In the genomic region with DNA sequence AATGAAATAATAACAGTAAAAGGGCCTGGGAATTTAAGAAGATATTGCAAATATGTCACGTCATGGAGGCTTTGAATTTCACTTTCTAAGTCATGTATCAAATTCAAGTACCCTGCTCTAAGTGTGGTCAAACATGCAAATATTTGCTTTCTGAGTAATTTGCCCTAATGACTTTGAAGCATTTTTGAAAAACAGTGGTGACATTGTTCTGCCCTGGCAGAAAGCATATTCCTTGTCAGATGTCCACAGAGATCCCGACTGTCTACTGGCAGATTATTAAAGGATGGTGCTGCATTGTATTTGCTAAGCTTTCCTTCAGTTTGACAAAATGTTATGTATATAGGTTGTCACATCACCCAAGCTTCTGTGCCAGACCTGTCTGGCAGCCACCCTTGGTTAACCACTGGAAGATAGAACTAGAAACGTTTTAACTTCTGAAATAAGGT, we compare ENCODE assay signal across 8 cellular contexts.
DNase-seq lines count a peak whose midpoint lies in the region; ATAC-seq and TF ChIP-seq lines count a peak whose summit lies in the region.

No MANE protein-coding gene starts in this region.

- no peak overlapping the region for H3K4me3 ChIP-seq in left ventricle myocardium inferior
- no peak overlapping the region for H3K4me3 ChIP-seq in vagina

- no peaks in the 10 kb centered on the region for H3K9me3 ChIP-seq in left ventricle myocardium inferior (replicated peaks)
- no peaks in the 10 kb centered on the region for H3K9me3 ChIP-seq in vagina

- H3K4me1 ChIP-seq in left ventricle myocardium inferior (peaks cover 31% of the 10 kb centered on the region), vagina (peaks cover 4% of the 10 kb centered on the region)

- DNase-seq in GM04503 (ENCODE audit: low read depth), result peak; percentile 47
- DNase-seq in SHP77 (lab: John Stamatoyannopoulos, UW), result peak; percentile 46 to 74
- DNase-seq in midbrain (lab: John Stamatoyannopoulos, UW), result peak; percentile 59
- no peak for DNase-seq in cerebellar cortex (ENCODE audit: low spot score)
- no peak for DNase-seq in left ventricle myocardium inferior
- DNase-seq in activated effector memory CD4-positive, alpha-beta T cell treated with Interleukin-2 at 50 U/mL for 16 hours, result no peak
- no peak for DNase-seq in vagina (ENCODE audit: extremely low spot score in 2 of 2)

- H3K27ac ChIP-seq in left ventricle myocardium inferior (replicated peaks), result no peak overlapping the region
- H3K27ac ChIP-seq in vagina, result no peak overlapping the region

- no peaks in the 10 kb centered on the region for H3K36me3 ChIP-seq in left ventricle myocardium inferior
- no peaks in the 10 kb centered on the region for H3K36me3 ChIP-seq in vagina

- peak; percentile 61 for ATAC-seq in HG03342 (IDR thresholded peaks at IDR 0.05; ENCODE audit: unreplicated experiment)

- TF ChIP-seq CTCF in left ventricle myocardium inferior (IDR thresholded peaks at IDR 0.05; ENCODE audit: borderline replicate concordance) (no peak), vagina (IDR thresholded peaks at IDR 0.05) (no peak)

- H3K27me3 ChIP-seq in left ventricle myocardium inferior (ENCODE audit: low read depth) (no peaks in the 10 kb centered on the region), vagina (no peaks in the 10 kb centered on the region)

- no peak for TF ChIP-seq POLR2A in vagina (IDR thresholded peaks at IDR 0.05)

- intact Hi-C loops in left ventricle myocardium inferior (cut with micrococcal nuclease), result no loop called here
- intact Hi-C loops in vagina (cut with DNase I), result no loop called here

Comparison
In these comparisons a context has a peak if more than half of its experiments do, and no peak if none do; other contexts are left out.
1. DNase-seq: peak in GM04503 (single experiment), SHP77 (2 of 2) and midbrain (single experiment); none in cerebellar cortex (single experiment), left ventricle myocardium inferior (single experiment), activated effector memory CD4-positive, alpha-beta T cell treated with Interleukin-2 at 50 U/mL for 16 hours (single experiment) and vagina (0 of 2).